18 cellular contexts compared by ENCODE assay signal in the genomic region with DNA sequence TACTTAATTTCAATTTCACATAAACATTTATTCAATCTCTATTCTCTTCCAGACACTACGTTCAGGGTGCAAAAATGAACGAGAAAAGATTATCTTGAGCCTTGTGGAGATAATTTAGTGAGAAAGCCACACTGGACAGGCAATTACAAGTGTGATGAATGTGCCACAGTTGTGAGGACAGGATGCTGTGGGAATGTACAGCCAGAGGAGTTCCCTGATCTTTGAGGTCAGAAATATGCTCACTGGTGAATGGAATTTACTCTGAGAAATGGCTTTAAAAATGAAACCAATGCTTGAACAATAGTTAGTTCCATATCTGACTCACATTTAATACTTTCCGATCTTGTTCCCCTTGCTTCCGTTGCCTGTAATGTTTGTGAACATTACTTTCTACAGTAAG.
"Had no signal": no experiment of that assay in that cellular context is flagged by ENCODE, and none has a peak within 500 bp of the region (broad histone marks: within the 10 kb centered on the region; RNA-seq: fewer than 3 reads in every experiment).

No MANE protein-coding gene starts in this region.

- DNase-seq: activated CD4-positive, alpha-beta memory T cell treated with anti-CD3 and anti-CD28 coated beads for 36 hours; activated CD4-positive, alpha-beta T cell treated with anti-CD3 and anti-CD28 coated beads for 4 hours; activated naive CD4-positive, alpha-beta T cell; activated T-cell treated with anti-CD3 and anti-CD28 coated beads for 4 hours; effector memory CD8-positive, alpha-beta T cell; gastrocnemius medialis; heart left ventricle; kidney glomerular epithelial cell; left ventricle myocardium superior; mucosa of descending colon; naive B cell; stomach; trophoblast cell had no signal

- H3K36me3 ChIP-seq: ascending aorta, cardiac muscle cell, gastrocnemius medialis, heart left ventricle, right atrium auricular region, stomach had no signal

- ATAC-seq: effector memory CD8-positive, alpha-beta T cell; gastrocnemius medialis; heart left ventricle; left ventricle myocardium superior; mucosa of descending colon; WTC11 had no signal

- H3K9me3 ChIP-seq: ascending aorta, gastrocnemius medialis, heart left ventricle, mucosa of descending colon, right atrium auricular region, stomach had no signal

- H3K27ac ChIP-seq: ascending aorta, cardiac muscle cell, gastrocnemius medialis, heart left ventricle, right atrium auricular region, skin epidermis, stomach had no signal

- H3K27me3 ChIP-seq: ascending aorta, cardiac muscle cell, gastrocnemius medialis, heart left ventricle, right atrium auricular region, stomach had no signal

- H3K4me1 ChIP-seq: ascending aorta, gastrocnemius medialis, heart left ventricle, right atrium auricular region, stomach had no signal

- H3K4me3 ChIP-seq: ascending aorta, cardiac muscle cell, gastrocnemius medialis, heart left ventricle, mucosa of descending colon, right atrium auricular region, skin epidermis, stomach had no signal
